1 cellular context compared by ENCODE assay signal in the genomic region with DNA sequence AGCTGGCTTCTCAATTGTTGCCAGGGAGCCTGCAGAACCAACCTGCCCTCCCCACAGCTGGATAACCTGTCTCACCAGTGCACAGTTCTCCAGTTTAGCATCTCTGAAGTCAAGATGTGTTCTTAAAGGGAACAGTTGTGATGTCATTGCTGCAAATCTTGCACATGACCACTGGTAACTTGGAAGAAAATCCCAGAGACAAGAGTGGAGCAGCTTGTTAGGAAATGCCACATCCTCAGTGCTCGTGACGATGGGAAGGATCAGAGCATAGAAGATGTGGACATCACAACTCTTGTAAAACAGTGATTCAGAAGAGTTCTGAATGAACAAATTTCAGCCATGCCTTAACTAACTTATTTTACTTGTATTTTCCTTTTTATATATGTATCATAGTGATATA.
TF ChIP-seq lines count a peak whose summit lies in the region.

No MANE protein-coding gene starts in this region.

TF ChIP-seq in IMR-90, 13 proteins besides CTCF, POLR2A, EP300 and RAD21 (continued from another document):
- no peak for TF ChIP-seq BHLHE40 (IDR thresholded peaks at IDR 0.05; ENCODE audit: low read depth, low read length)
- no peak for TF ChIP-seq RFX5 (IDR thresholded peaks at IDR 0.05; ENCODE audit: low read depth, low read length)
- no peak for TF ChIP-seq CEBPB (IDR thresholded peaks at IDR 0.05; ENCODE audit: low read depth, low read length)
- TF ChIP-seq MXI1 (IDR thresholded peaks at IDR 0.05; ENCODE audit: borderline replicate concordance, low read depth, low read length), result no peak
